In the genomic region with DNA sequence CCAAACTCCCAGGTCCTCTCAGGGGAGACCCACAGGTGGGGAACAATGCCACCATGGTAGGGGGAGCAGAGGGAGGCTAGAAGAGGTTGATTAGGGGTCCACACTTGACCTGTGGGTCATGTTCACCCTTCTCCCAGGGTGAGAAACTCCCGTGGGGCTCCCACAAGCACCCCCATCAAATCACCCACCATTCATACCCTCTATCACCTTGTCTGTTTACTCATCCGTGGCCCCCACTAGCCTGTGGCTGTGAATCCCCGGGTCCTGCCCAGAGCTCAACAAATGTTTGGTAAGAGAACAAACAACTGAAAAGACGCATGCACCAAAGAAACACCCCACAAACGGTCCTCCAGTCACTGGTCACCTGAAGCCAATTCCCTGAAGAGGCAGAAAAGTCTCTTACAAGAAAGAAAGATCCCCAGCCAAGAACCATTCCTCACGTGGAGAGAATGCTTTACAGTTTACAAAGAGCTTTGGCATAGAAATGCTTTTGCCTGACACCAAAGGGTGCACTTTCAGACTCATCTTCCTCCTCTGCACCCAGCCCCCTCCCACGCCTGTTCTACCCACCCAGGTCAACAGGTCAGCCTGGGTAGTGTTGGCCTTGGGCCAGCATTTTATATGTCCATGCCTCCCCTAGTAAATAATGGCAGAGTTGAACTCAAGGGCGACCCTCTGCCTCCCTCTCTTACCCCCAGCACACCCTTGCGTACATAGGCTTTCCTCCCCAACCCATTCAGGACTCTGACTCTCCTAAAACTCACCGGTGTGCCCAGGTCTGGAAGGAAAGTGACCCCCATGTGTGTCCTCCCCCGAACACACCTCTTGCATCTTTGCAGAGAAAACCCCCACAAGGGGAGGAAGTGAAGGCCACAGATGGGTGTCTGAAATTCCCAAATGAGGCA, we compare ENCODE assay signal across 9 cellular contexts. TPM values are rescaled to one million over a fixed set of nuclear protein-coding genes. Genes with fewer than 3 reads are reported as not detected.
DNase-seq lines count a peak whose midpoint lies in the region; ATAC-seq lines count a peak whose summit lies in the region.
"Had no signal": no experiment of that assay in that cellular context is flagged by ENCODE, and none has a peak within 500 bp of the region (broad histone marks: within the 10 kb centered on the region; RNA-seq: fewer than 3 reads in every experiment).

No MANE protein-coding gene starts in this region.

- H3K4me1 Mint-ChIP-seq in activated CD4-positive, alpha-beta T cell treated with anti-CD3 and anti-CD28 coated beads for 36 hours, result peaks cover 16% of the 10 kb centered on the region
- peaks cover 26% of the 10 kb centered on the region for H3K4me1 Mint-ChIP-seq in activated naive CD8-positive, alpha-beta T cell (ENCODE audit: low read depth)

- peaks cover 0 to 31% (median 18%) of the 10 kb centered on the region in 5 donors for H3K36me3 ChIP-seq in subcutaneous abdominal adipose tissue (ENCODE audit: control insufficient read depth in 5 of 5, insufficient read depth in 5 of 5, low read length in 5 of 5)

- H3K27ac ChIP-seq in layer of hippocampus (ENCODE audit: low read depth, low read length), result peak overlapping the region; percentile 94
- H3K27ac ChIP-seq in subcutaneous abdominal adipose tissue (ENCODE audit: low read depth, low read length), result peak overlapping the region; percentile 99

- intact Hi-C loops in activated CD4-positive, alpha-beta T cell treated with anti-CD3 and anti-CD28 coated beads for 36 hours (cut with DNase I, micrococcal nuclease), result loop anchor here in 1 of 2 experiments (10.0 kb wide), 1 partner anchor 469 kb away; no protein-coding TSS in a partner anchor

- H3K9me3 ChIP-seq in subcutaneous abdominal adipose tissue (ENCODE audit: control insufficient read depth in 5 of 5, low read length in 5 of 5), result no peaks in the 10 kb centered on the region

- H3K9ac ChIP-seq in subcutaneous abdominal adipose tissue (ENCODE audit: low read length in 5 of 5), result peak overlapping the region; percentile 71 to 82 (median 78)

- CTCF ChIA-PET in activated CD4-positive, alpha-beta T cell treated with anti-CD3 and anti-CD28 coated beads for 36 hours (lab: Charles Lee), result interaction anchor here (1.4 to 2.7 kb wide), 3 partner anchors 9 to 69 kb away, joined by 3 to 9 read pairs (median 4); no protein-coding TSS in a partner anchor

- peaks cover 23 to 73% (median 68%) of the 10 kb centered on the region in 5 donors for H3K4me1 ChIP-seq in subcutaneous abdominal adipose tissue (ENCODE audit: control insufficient read depth in 5 of 5, insufficient read depth in 5 of 5, low read length in 5 of 5)

- no peak for ATAC-seq in activated CD4-positive, alpha-beta T cell treated with anti-CD3 and anti-CD28 coated beads for 36 hours

- H3K9me3 Mint-ChIP-seq in activated CD4-positive, alpha-beta T cell treated with anti-CD3 and anti-CD28 coated beads for 36 hours (ENCODE audit: low read depth), result no peaks in the 10 kb centered on the region
- H3K9me3 Mint-ChIP-seq in activated naive CD8-positive, alpha-beta T cell (ENCODE audit: low read depth), result no peaks in the 10 kb centered on the region

- POLR2A ChIA-PET in activated CD4-positive, alpha-beta T cell treated with anti-CD3 and anti-CD28 coated beads for 36 hours (lab: Charles Lee), result interaction anchor here (0.7 to 1.0 kb wide), 2 partner anchors 9 to 195 kb away, joined by 3 read pairs; no protein-coding TSS in a partner anchor

- no peaks in the 10 kb centered on the region for H3K36me3 Mint-ChIP-seq in activated CD4-positive, alpha-beta T cell treated with anti-CD3 and anti-CD28 coated beads for 36 hours (ENCODE audit: low read depth)
- H3K36me3 Mint-ChIP-seq in activated naive CD8-positive, alpha-beta T cell, result no peaks in the 10 kb centered on the region

- no peak overlapping the region for H3K27ac Mint-ChIP-seq in activated CD4-positive, alpha-beta T cell treated with anti-CD3 and anti-CD28 coated beads for 36 hours
- H3K27ac Mint-ChIP-seq in activated naive CD8-positive, alpha-beta T cell, result no peak overlapping the region

- DNase-seq in activated CD4-positive, alpha-beta T cell treated with anti-CD3 and anti-CD28 coated beads for 36 hours, result no peak
- DNase-seq in activated CD4-positive, alpha-beta T cell treated with anti-CD3 and anti-CD28 coated beads for 4 hours, result no peak
- DNase-seq in NCI-H345 (lab: John Stamatoyannopoulos, UW) (no peak), middle frontal gyrus (ENCODE audit: extremely low spot score, low spot score) (no peak), dermis blood vessel endothelial cell (no peak)
- DNase-seq: activated naive CD4-positive, alpha-beta T cell treated with anti-CD3 and anti-CD28 coated beads, Interleukin-2, amount 50 U/mL, for 16 hours had no signal

- H3K4me3 ChIP-seq in subcutaneous abdominal adipose tissue (ENCODE audit: low read depth in 1 of 5, low read length in 5 of 5), result peak overlapping the region; percentile 67 to 96 (median 86)

- no peaks in the 10 kb centered on the region for H3K27me3 ChIP-seq in layer of hippocampus (ENCODE audit: control insufficient read depth, insufficient read depth, low read length)
- H3K27me3 ChIP-seq in subcutaneous abdominal adipose tissue (ENCODE audit: control insufficient read depth in 5 of 5, insufficient read depth in 4 of 5, low read length in 5 of 5), result no peaks in the 10 kb centered on the region

- H3K27me3 Mint-ChIP-seq in activated CD4-positive, alpha-beta T cell treated with anti-CD3 and anti-CD28 coated beads for 36 hours, result peaks cover 7% of the 10 kb centered on the region
- peaks cover 2% of the 10 kb centered on the region for H3K27me3 Mint-ChIP-seq in activated naive CD8-positive, alpha-beta T cell

- peak overlapping the region; percentile 65 for H3K4me3 Mint-ChIP-seq in activated CD4-positive, alpha-beta T cell treated with anti-CD3 and anti-CD28 coated beads for 36 hours
- peak overlapping the region; percentile 83 for H3K4me3 Mint-ChIP-seq in activated naive CD8-positive, alpha-beta T cell

RNA-seq across cellular contexts. Expression of gene ZCCHC24, which starts 1.8 kb away (rescaled TPM):
- under 1 TPM; 0.53 to 0.75 TPM for total RNA-seq in activated CD4-positive, alpha-beta T cell treated with anti-CD3 and anti-CD28 coated beads for 36 hours
- 7.3 and 9.8 TPM in 2 replicates for total RNA-seq in dermis blood vessel endothelial cell
